In genomic region chrX:154799554-154800348, GRCh38 we compare ENCODE assay signal across 9 cellular contexts. TPM values are rescaled to one million over a fixed set of nuclear protein-coding genes. Genes with fewer than 3 reads are reported as not detected.
DNase-seq lines count a peak whose midpoint lies in the region; ATAC-seq lines count a peak whose summit lies in the region.
"Had no signal": no experiment of that assay in that cellular context is flagged by ENCODE, and none has a peak within 500 bp of the region (broad histone marks: within the 10 kb centered on the region; RNA-seq: fewer than 3 reads in every experiment).

No MANE protein-coding gene starts in this region.

- peak overlapping the region in 4 of 10 donors; percentile 20 to 74 (median 56) for H3K27ac Mint-ChIP-seq in naive thymus-derived CD8-positive, alpha-beta T cell
- no peak overlapping the region for H3K27ac Mint-ChIP-seq in immature natural killer cell

- H3K4me3 Mint-ChIP-seq in naive thymus-derived CD8-positive, alpha-beta T cell = peak overlapping the region in 7 of 10 donors; percentile 19 to 62 (median 40)
- H3K4me3 Mint-ChIP-seq in immature natural killer cell = no peak overlapping the region

- DNase-seq in DMS153 (lab: John Stamatoyannopoulos, UW) (peak; percentile 92), NCI-H146 (lab: John Stamatoyannopoulos, UW) (peak; percentile 97), inferior parietal cortex (ENCODE audit: extremely low spot score) (no peak), Right ventricle myocardium superior (no peak), immature natural killer cell (no peak)
- no peak for DNase-seq in naive thymus-derived CD8-positive, alpha-beta T cell

- H3K9me3 Mint-ChIP-seq in naive thymus-derived CD8-positive, alpha-beta T cell = no peaks in the 10 kb centered on the region
- H3K9me3 Mint-ChIP-seq in immature natural killer cell = no peaks in the 10 kb centered on the region

- H3K27me3 Mint-ChIP-seq in naive thymus-derived CD8-positive, alpha-beta T cell = no peaks in the 10 kb centered on the region
- H3K27me3 Mint-ChIP-seq in immature natural killer cell (ENCODE audit: low read depth in 3 of 3) = peaks cover 0 to 4% (median 3%) of the 10 kb centered on the region in 3 donors

- H3K27ac ChIP-seq in adipose tissue (ENCODE audit: low read depth, low read length) = peak overlapping the region; percentile 55
- H3K27ac ChIP-seq: cardiac muscle cell had no signal

- H3K36me3 Mint-ChIP-seq in naive thymus-derived CD8-positive, alpha-beta T cell = no peaks in the 10 kb centered on the region
- no peaks in the 10 kb centered on the region for H3K36me3 Mint-ChIP-seq in immature natural killer cell

- peaks cover 13 to 71% (median 44%) of the 10 kb centered on the region in 4 donors for H3K4me1 Mint-ChIP-seq in naive thymus-derived CD8-positive, alpha-beta T cell
- peaks cover 9 to 10% of the 10 kb centered on the region in 2 donors for H3K4me1 Mint-ChIP-seq in immature natural killer cell

- POLR2A ChIA-PET in naive thymus-derived CD8-positive, alpha-beta T cell (lab: Charles Lee) = interaction anchor here (1.0 kb wide), 1 partner anchor 48 kb away, joined by 3 read pairs; no protein-coding TSS in a partner anchor

- WGBS in adipose tissue, 3 donors = 19 to 48% (median 39%) methylated on average over 6 to 9 of the region's 9 CpGs

- no peak for ATAC-seq in naive thymus-derived CD8-positive, alpha-beta T cell
- ATAC-seq in HG03469 (IDR thresholded peaks at IDR 0.05; ENCODE audit: unreplicated experiment) (no peak), Right ventricle myocardium superior (ENCODE audit: poor library complexity) (no peak)

- intact Hi-C loops in Right ventricle myocardium superior (cut with DNase I) = no loop called here

RNA-seq across cellular contexts. Expression of gene MPP1, which starts 5.5 kb away (rescaled TPM):
- polyA plus RNA-seq in adipose tissue (10 to 100 TPM; 15.3 to 36.1 (median 29.2) TPM), immature natural killer cell (10 to 100 TPM; 18.0 to 37.5 (median 23.2) TPM)
- 10 to 100 TPM; 17.1 to 18.4 TPM for total RNA-seq in naive thymus-derived CD8-positive, alpha-beta T cell
- 10 to 100 TPM; 10.6 to 18.9 (median 17.3) TPM for polyA plus RNA-seq in naive thymus-derived CD8-positive, alpha-beta T cell
- total RNA-seq in Right ventricle myocardium superior = 37.7 TPM

RNA-seq across cellular contexts. Expression of gene SMIM9, which starts 34.7 kb away (rescaled TPM):
- polyA plus RNA-seq in adipose tissue (not detected), immature natural killer cell (not detected)
- not detected for total RNA-seq in naive thymus-derived CD8-positive, alpha-beta T cell
- polyA plus RNA-seq in naive thymus-derived CD8-positive, alpha-beta T cell = not detected
- total RNA-seq in Right ventricle myocardium superior = not detected
- total RNA-seq: cardiac muscle cell had no signal
- polyA plus RNA-seq: cardiac muscle cell had no signal

RNA-seq across cellular contexts. Expression of gene DKC1, which starts 37.1 kb away (rescaled TPM):
- polyA plus RNA-seq in adipose tissue = 10 to 100 TPM; 21.1 to 41.8 (median 26.5) TPM
- total RNA-seq in naive thymus-derived CD8-positive, alpha-beta T cell = 10 to 100 TPM; 74.7 to 93.7 TPM
- 10 to 100 TPM; 38.6 to 56.5 (median 44.2) TPM for polyA plus RNA-seq in naive thymus-derived CD8-positive, alpha-beta T cell
- total RNA-seq in Right ventricle myocardium superior = 21.2 TPM
- polyA plus RNA-seq in immature natural killer cell = 10 to 100 TPM; 21.1 to 35.5 (median 32.3) TPM

RNA-seq across cellular contexts. Expression of gene GAB3, which starts 48.9 kb away (rescaled TPM):
- polyA plus RNA-seq in adipose tissue (1 to 10 TPM in 2 of 3 donors, under 1 TPM in 1; 0.85 to 2.9 (median 2.7) TPM), immature natural killer cell (10 to 100 TPM in 2 of 3 donors, 1 to 10 TPM in 1; 9.3 to 23.6 (median 15.6) TPM)
- total RNA-seq in naive thymus-derived CD8-positive, alpha-beta T cell = 1 to 10 TPM; 9.9 to 10.0 TPM
- 1 to 10 TPM in 2 of 3 donors, under 1 TPM in 1; 0.77 to 5.2 (median 1.2) TPM for polyA plus RNA-seq in naive thymus-derived CD8-positive, alpha-beta T cell
- 11.9 TPM for total RNA-seq in Right ventricle myocardium superior
- polyA plus RNA-seq: cardiac muscle cell had no signal

Comparison
In these comparisons a context has a peak if more than half of its experiments do, and no peak if none do; other contexts are left out.
1. DNase-seq: peak in DMS153 (single experiment) and NCI-H146 (single experiment); none in naive thymus-derived CD8-positive, alpha-beta T cell (0 of 10), inferior parietal cortex (single experiment), Right ventricle myocardium superior (single experiment) and immature natural killer cell (0 of 3).
2. H3K4me3 Mint-ChIP-seq: peak in naive thymus-derived CD8-positive, alpha-beta T cell (7 of 10); none in immature natural killer cell (0 of 5).